Comparison of ENCODE assay signal across 18 cellular contexts in genomic region chr9:125919565-125919964, GRCh38.
DNase-seq lines count a peak whose midpoint lies in the region; ATAC-seq and TF ChIP-seq lines count a peak whose summit lies in the region.
"Had no signal": no experiment of that assay in that cellular context is flagged by ENCODE, and none has a peak within 500 bp of the region (broad histone marks: within the 10 kb centered on the region; RNA-seq: fewer than 3 reads in every experiment).

No MANE protein-coding gene starts in this region.

- no peak overlapping the region for H3K9ac ChIP-seq in mesenchymal stem cell (ENCODE audit: low read length)

- H3K36me3 ChIP-seq in mesenchymal stem cell (ENCODE audit: control insufficient read depth in 1 of 2, insufficient read depth in 2 of 2, low read depth in 1 of 2, low read length in 2 of 2) = peaks cover 0 to 15% of the 10 kb centered on the region in 2 experiments
- H3K36me3 ChIP-seq in prostate gland = no peaks in the 10 kb centered on the region
- H3K36me3 ChIP-seq: HAP-1 had no signal

- H3K4ac ChIP-seq in mesenchymal stem cell (ENCODE audit: low read depth in 1 of 2, low read length in 2 of 2) = no peak overlapping the region

- H3K4me3 ChIP-seq in AG04450 (ENCODE audit: low read depth, low read length) (no peak overlapping the region), mesenchymal stem cell (ENCODE audit: insufficient read depth in 1 of 2, low read depth in 1 of 2, low read length in 2 of 2) (no peak overlapping the region), prostate gland (no peak overlapping the region)
- H3K4me3 ChIP-seq: GM23338, HAP-1 had no signal

- H2AK5ac ChIP-seq in mesenchymal stem cell (ENCODE audit: low read length, severe bottlenecking) = no peak overlapping the region

- H3K4me1 ChIP-seq in mesenchymal stem cell (ENCODE audit: control insufficient read depth, insufficient read depth, low read depth, low read length) (no peaks in the 10 kb centered on the region), prostate gland (replicated peaks) (no peaks in the 10 kb centered on the region)
- H3K4me1 ChIP-seq: HAP-1 had no signal

- POLR2A ChIA-PET in AG04450 (lab: Yijun Ruan, JAX) (no interaction called here), HEK293T (lab: Yijun Ruan, JAX) (no interaction called here), WTC11 (lab: Charles Lee) (no interaction called here)
- POLR2A ChIA-PET in activated CD4-positive, alpha-beta memory T cell treated with anti-CD3 and anti-CD28 coated beads for 36 hours (lab: Charles Lee) = no interaction called here

- H2BK120ac ChIP-seq in mesenchymal stem cell (ENCODE audit: low read depth, low read length) = no peak overlapping the region

- CTCF ChIA-PET in AG04450 (lab: Charles Lee) (interaction anchor here (0.6 to 1.4 kb wide), 2 partner anchors 11 to 233 kb away, joined by 3 read pairs; no protein-coding TSS in a partner anchor), HEK293T (lab: Yijun Ruan, JAX) (no interaction called here), WTC11 (lab: Charles Lee) (no interaction called here)
- CTCF ChIA-PET in activated CD4-positive, alpha-beta memory T cell treated with anti-CD3 and anti-CD28 coated beads for 36 hours (lab: Charles Lee) = no interaction called here

- DNase-seq in AG04450 (ENCODE audit: low read depth, low spot score) (peak; percentile 3), HEK293T (ENCODE audit: extremely low spot score) (no peak), WTC11 (ENCODE audit: low spot score) (no peak), mesenchymal stem cell (peak; percentile 52), NCI-H510A (lab: John Stamatoyannopoulos, UW) (no peak), NCI-H345 (lab: John Stamatoyannopoulos, UW) (no peak), prostate gland (ENCODE audit: low spot score) (no peak)
- no peak for DNase-seq in activated CD4-positive, alpha-beta memory T cell treated with anti-CD3 and anti-CD28 coated beads for 36 hours
- DNase-seq: C1 segment of cervical spinal cord; Calu3; CD4-positive, alpha-beta memory T cell; COR-L47; DMS53; DMS79 treated with DMSO at 0.1 percent for 48 hours; GF-D8 had no signal

- H3K9me3 Mint-ChIP-seq in WTC11 = no peaks in the 10 kb centered on the region
- no peaks in the 10 kb centered on the region for H3K9me3 Mint-ChIP-seq in activated CD4-positive, alpha-beta memory T cell treated with anti-CD3 and anti-CD28 coated beads for 36 hours
- H3K9me3 Mint-ChIP-seq: CD4-positive, alpha-beta memory T cell; GM23338 had no signal

- H3K79me1 ChIP-seq in mesenchymal stem cell (replicated peaks; ENCODE audit: low read length, poor library complexity, severe bottlenecking) = peaks cover 10% of the 10 kb centered on the region

- no peaks in the 10 kb centered on the region for H3K9me3 ChIP-seq in AG04450 (ENCODE audit: control insufficient read depth, insufficient read depth, low read length)
- H3K9me3 ChIP-seq in mesenchymal stem cell (ENCODE audit: control insufficient read depth, low read length) = no peaks in the 10 kb centered on the region
- no peaks in the 10 kb centered on the region for H3K9me3 ChIP-seq in prostate gland
- H3K9me3 ChIP-seq: HAP-1 had no signal

- H3K18ac ChIP-seq in mesenchymal stem cell (ENCODE audit: low read depth in 1 of 2, low read length in 2 of 2) = no peak overlapping the region

- peaks cover 22% of the 10 kb centered on the region for H3K4me1 Mint-ChIP-seq in WTC11
- no peaks in the 10 kb centered on the region for H3K4me1 Mint-ChIP-seq in activated CD4-positive, alpha-beta memory T cell treated with anti-CD3 and anti-CD28 coated beads for 36 hours (ENCODE audit: low read depth)
- H3K4me1 Mint-ChIP-seq: CD4-positive, alpha-beta memory T cell had no signal

- no peaks in the 10 kb centered on the region for H3K36me3 Mint-ChIP-seq in WTC11
- peaks cover 2% of the 10 kb centered on the region for H3K36me3 Mint-ChIP-seq in activated CD4-positive, alpha-beta memory T cell treated with anti-CD3 and anti-CD28 coated beads for 36 hours

- no peaks in the 10 kb centered on the region for H3K27me3 ChIP-seq in AG04450 (ENCODE audit: control insufficient read depth, insufficient read depth, low read length)
- no peaks in the 10 kb centered on the region for H3K27me3 ChIP-seq in mesenchymal stem cell (ENCODE audit: control insufficient read depth in 1 of 2, insufficient read depth in 1 of 2, low read length in 2 of 2)
- no peaks in the 10 kb centered on the region for H3K27me3 ChIP-seq in prostate gland (replicated peaks; ENCODE audit: insufficient read depth)

- H4K8ac ChIP-seq in mesenchymal stem cell (ENCODE audit: low read length) = no peak overlapping the region

- H3K4me2 ChIP-seq in mesenchymal stem cell (ENCODE audit: low read length, poor library complexity, severe bottlenecking) = no peak overlapping the region
- H3K4me2 ChIP-seq: GM23338 had no signal

- H3K23ac ChIP-seq in mesenchymal stem cell (ENCODE audit: low read length in 2 of 2) = no peak overlapping the region

- no peak overlapping the region for H2BK15ac ChIP-seq in mesenchymal stem cell (ENCODE audit: low read depth, poor library complexity, severe bottlenecking)

- TF ChIP-seq CTCF in AG04450 (IDR thresholded peaks at IDR 0.05; ENCODE audit: low read depth, low read length) (no peak), WTC11 (IDR thresholded peaks at IDR 0.05) (no peak), prostate gland (IDR thresholded peaks at IDR 0.05) (no peak)

- peak overlapping the region; percentile 3; the same call in 1 of the 2 replicates for H3K27ac Mint-ChIP-seq in WTC11
- no peak overlapping the region for H3K27ac Mint-ChIP-seq in activated CD4-positive, alpha-beta memory T cell treated with anti-CD3 and anti-CD28 coated beads for 36 hours
- H3K27ac Mint-ChIP-seq: CD4-positive, alpha-beta memory T cell; GM23338 had no signal

- intact Hi-C loops in prostate gland (cut with DNase I) = no loop called here
- intact Hi-C loops in activated CD4-positive, alpha-beta memory T cell treated with anti-CD3 and anti-CD28 coated beads for 36 hours (cut with micrococcal nuclease) = no loop called here

- no peak overlapping the region for H2BK12ac ChIP-seq in mesenchymal stem cell (ENCODE audit: low read length in 2 of 2)

- no peak overlapping the region for H4K91ac ChIP-seq in mesenchymal stem cell (ENCODE audit: low read length)

- H2BK5ac ChIP-seq in mesenchymal stem cell (ENCODE audit: low read depth, low read length, poor library complexity, severe bottlenecking) = no peak overlapping the region

- no peak overlapping the region for H2AFZ ChIP-seq in mesenchymal stem cell (ENCODE audit: low read depth, low read length)
- H2AFZ ChIP-seq: GM23338 had no signal

- ATAC-seq in WTC11 = no peak
- ATAC-seq: GM23338 had no signal

- H3K14ac ChIP-seq in mesenchymal stem cell (ENCODE audit: low read length in 2 of 2) = no peak overlapping the region

- H3K27ac ChIP-seq in AG04450 (ENCODE audit: low read depth, low read length) = no peak overlapping the region
- H3K27ac ChIP-seq in mesenchymal stem cell (ENCODE audit: low read length, poor library complexity, severe bottlenecking) = no peak overlapping the region
- no peak overlapping the region for H3K27ac ChIP-seq in prostate gland
- H3K27ac ChIP-seq: 22Rv1 had no signal

- no peak overlapping the region for H3K4me3 Mint-ChIP-seq in WTC11
- H3K4me3 Mint-ChIP-seq in activated CD4-positive, alpha-beta memory T cell treated with anti-CD3 and anti-CD28 coated beads for 36 hours = no peak overlapping the region
- H3K4me3 Mint-ChIP-seq: CD4-positive, alpha-beta memory T cell; GM23338 had no signal

- no peaks in the 10 kb centered on the region for H3K27me3 Mint-ChIP-seq in WTC11 (ENCODE audit: low read depth)
- no peaks in the 10 kb centered on the region for H3K27me3 Mint-ChIP-seq in activated CD4-positive, alpha-beta memory T cell treated with anti-CD3 and anti-CD28 coated beads for 36 hours
- H3K27me3 Mint-ChIP-seq: CD4-positive, alpha-beta memory T cell had no signal

- TF ChIP-seq POLR2A in prostate gland (IDR thresholded peaks at IDR 0.05) = no peak

TF ChIP-seq in HEK293T, 16 proteins besides CTCF, POLR2A, EP300 and RAD21:
- no peak for TF ChIP-seq BHLHE40 (IDR thresholded peaks at IDR 0.05; ENCODE audit: borderline replicate concordance)
- TF ChIP-seq PKNOX1 (IDR thresholded peaks at IDR 0.05) = peak; percentile 26; the same call in 1 of the 2 replicates
TF ChIP-seq in HEK293T: peak in this region for 1.

TF ChIP-seq in WTC11, 78 proteins besides CTCF, POLR2A, EP300 and RAD21:
- TF ChIP-seq FOXP4 (CRISPR knock-in tag; IDR thresholded peaks at IDR 0.05) = no peak
- TF ChIP-seq NFE2L1 (CRISPR knock-in tag; IDR thresholded peaks at IDR 0.05) = no peak
- TF ChIP-seq CDX4 (CRISPR knock-in tag; IDR thresholded peaks at IDR 0.05; ENCODE audit: borderline replicate concordance) = no peak
- no peak for TF ChIP-seq NFYB (CRISPR knock-in tag; conservative IDR thresholded peaks at IDR 0.05; ENCODE audit: low read depth)
- TF ChIP-seq ESRRA (CRISPR knock-in tag; IDR thresholded peaks at IDR 0.05; ENCODE audit: borderline replicate concordance) = no peak

Comparison
In these comparisons a context has a peak if more than half of its experiments do, and no peak if none do; other contexts are left out.
1. DNase-seq: peak in AG04450 (single experiment) and mesenchymal stem cell (single experiment); none in HEK293T (single experiment), WTC11 (single experiment), NCI-H510A (single experiment), NCI-H345 (single experiment), prostate gland (single experiment) and activated CD4-positive, alpha-beta memory T cell treated with anti-CD3 and anti-CD28 coated beads for 36 hours (single experiment).